9 cellular contexts compared by ENCODE assay signal in the genomic region with DNA sequence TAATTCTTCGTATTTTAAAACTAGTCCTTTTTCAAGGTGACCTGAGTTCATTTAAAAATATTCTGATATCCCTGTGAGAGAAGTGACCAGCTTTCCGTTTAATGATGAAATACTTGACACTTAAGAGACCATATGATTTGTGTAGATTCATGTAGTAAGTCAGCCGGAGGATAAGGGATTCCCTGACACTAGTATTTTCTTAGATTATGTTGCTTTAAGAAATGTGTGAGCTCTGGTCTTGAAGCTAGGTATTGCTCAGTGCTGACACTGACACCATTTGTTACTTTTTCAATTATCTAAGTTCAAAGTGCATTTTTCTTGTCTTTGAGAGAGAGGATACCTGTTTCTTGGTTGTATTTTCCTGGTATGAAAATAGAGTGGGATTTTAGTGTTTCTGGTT. TPM values are rescaled to one million over a fixed set of nuclear protein-coding genes. Genes with fewer than 3 reads are reported as not detected.
DNase-seq lines count a peak whose midpoint lies in the region; ATAC-seq and TF ChIP-seq lines count a peak whose summit lies in the region.
"Had no signal": no experiment of that assay in that cellular context is flagged by ENCODE, and none has a peak within 500 bp of the region (broad histone marks: within the 10 kb centered on the region; RNA-seq: fewer than 3 reads in every experiment).

No MANE protein-coding gene starts in this region.

- peak overlapping the region; percentile 98 for H3K4me2 ChIP-seq in KMS-11

- no peak overlapping the region for H3K9ac ChIP-seq in KMS-11

- H3K36me3 ChIP-seq in CD4-positive, alpha-beta memory T cell (ENCODE audit: insufficient read depth, low read length) = no peaks in the 10 kb centered on the region
- no peaks in the 10 kb centered on the region for H3K36me3 ChIP-seq in KMS-11 (ENCODE audit: insufficient read depth)
- H3K36me3 ChIP-seq in naive thymus-derived CD4-positive, alpha-beta T cell (ENCODE audit: control insufficient read depth in 2 of 3, insufficient read depth in 3 of 3, low read length in 3 of 3) = peaks cover 0 to 21% (median 0%) of the 10 kb centered on the region in 3 experiments
- H3K36me3 ChIP-seq: MG63 had no signal

- H3K9me3 Mint-ChIP-seq in CD4-positive, alpha-beta memory T cell = no peaks in the 10 kb centered on the region
- H3K9me3 Mint-ChIP-seq in naive thymus-derived CD4-positive, alpha-beta T cell = no peaks in the 10 kb centered on the region
- no peaks in the 10 kb centered on the region for H3K9me3 Mint-ChIP-seq in activated CD8-positive, alpha-beta memory T cell treated with anti-CD3 and anti-CD28 coated beads, Interleukin-2, amount 10 ng/mL, durations not matched to agents 7 days and 5 days (ENCODE audit: low read depth)

- H3K4me3 Mint-ChIP-seq in CD4-positive, alpha-beta memory T cell = peak overlapping the region in 7 of 8 donors; percentile 10 to 84 (median 62)
- H3K4me3 Mint-ChIP-seq in naive thymus-derived CD4-positive, alpha-beta T cell = peak overlapping the region in 9 of 10 donors; percentile 4 to 96 (median 62)
- no peak overlapping the region for H3K4me3 Mint-ChIP-seq in activated CD8-positive, alpha-beta memory T cell treated with anti-CD3 and anti-CD28 coated beads, Interleukin-2, amount 10 ng/mL, durations not matched to agents 7 days and 5 days

- H2AFZ ChIP-seq in KMS-11 (ENCODE audit: low read depth) = no peak overlapping the region

- H3K27me3 Mint-ChIP-seq in CD4-positive, alpha-beta memory T cell = no peaks in the 10 kb centered on the region
- H3K27me3 Mint-ChIP-seq in naive thymus-derived CD4-positive, alpha-beta T cell = no peaks in the 10 kb centered on the region
- H3K27me3 Mint-ChIP-seq in activated CD8-positive, alpha-beta memory T cell treated with anti-CD3 and anti-CD28 coated beads, Interleukin-2, amount 10 ng/mL, durations not matched to agents 7 days and 5 days = no peaks in the 10 kb centered on the region

- peaks cover 62% of the 10 kb centered on the region for H3K4me1 ChIP-seq in CD4-positive, alpha-beta memory T cell (ENCODE audit: insufficient read depth, low read length)
- peaks cover 57% of the 10 kb centered on the region for H3K4me1 ChIP-seq in KMS-11 (ENCODE audit: low read depth, poor library complexity, severe bottlenecking)
- H3K4me1 ChIP-seq in naive thymus-derived CD4-positive, alpha-beta T cell (ENCODE audit: control insufficient read depth in 2 of 2, insufficient read depth in 2 of 2, low read length in 2 of 2) = peaks cover 29 to 36% of the 10 kb centered on the region in 2 donors

- intact Hi-C loops in CD4-positive, alpha-beta memory T cell (cut with micrococcal nuclease) = no loop called here
- intact Hi-C loops in naive thymus-derived CD4-positive, alpha-beta T cell (cut with micrococcal nuclease) = loop anchor here in 1 of 2 donors (1.0 kb wide), 1 partner anchor 9 kb away; no protein-coding TSS in a partner anchor

- H3K27ac ChIP-seq in CD4-positive, alpha-beta memory T cell (ENCODE audit: low read depth, low read length) = no peak overlapping the region
- no peak overlapping the region for H3K27ac ChIP-seq in KMS-11
- H3K27ac ChIP-seq in naive thymus-derived CD4-positive, alpha-beta T cell (ENCODE audit: low read depth, low read length) = no peak overlapping the region

- CTCF ChIA-PET in CD4-positive, alpha-beta memory T cell (lab: Charles Lee; ENCODE audit: partially characterized antibody) = no interaction called here
- CTCF ChIA-PET in naive thymus-derived CD4-positive, alpha-beta T cell (lab: Charles Lee) = no interaction called here
- CTCF ChIA-PET in activated CD8-positive, alpha-beta memory T cell treated with anti-CD3 and anti-CD28 coated beads, Interleukin-2, amount 10 ng/mL, durations not matched to agents 7 days and 5 days (lab: Charles Lee) = interaction anchor here (0.8 kb wide), 1 partner anchor 143 kb away, joined by 3 read pairs; no protein-coding TSS in a partner anchor

- no peak for ATAC-seq in naive thymus-derived CD4-positive, alpha-beta T cell
- ATAC-seq in GM18861 (IDR thresholded peaks at IDR 0.05; ENCODE audit: unreplicated experiment) (no peak), GM21367 (IDR thresholded peaks at IDR 0.05; ENCODE audit: unreplicated experiment) (no peak)
- no peak for ATAC-seq in activated CD8-positive, alpha-beta memory T cell treated with anti-CD3 and anti-CD28 coated beads, Interleukin-2, amount 10 ng/mL, durations not matched to agents 7 days and 5 days

- H3K27ac Mint-ChIP-seq in CD4-positive, alpha-beta memory T cell = peak overlapping the region in 1 of 7 donors; percentile 19
- peak overlapping the region in 2 of 9 donors; percentile 52 to 74 for H3K27ac Mint-ChIP-seq in naive thymus-derived CD4-positive, alpha-beta T cell
- no peak overlapping the region for H3K27ac Mint-ChIP-seq in activated CD8-positive, alpha-beta memory T cell treated with anti-CD3 and anti-CD28 coated beads, Interleukin-2, amount 10 ng/mL, durations not matched to agents 7 days and 5 days

- peaks cover 95% of the 10 kb centered on the region for H3K79me2 ChIP-seq in KMS-11 (ENCODE audit: insufficient read depth, low read depth)

- no peak for TF ChIP-seq CTCF in KMS-11 (conservative IDR thresholded peaks at IDR 0.05; ENCODE audit: low read depth, low read length)

- no peaks in the 10 kb centered on the region for H3K27me3 ChIP-seq in CD4-positive, alpha-beta memory T cell (ENCODE audit: insufficient read depth, low read length)
- no peaks in the 10 kb centered on the region for H3K27me3 ChIP-seq in KMS-11 (ENCODE audit: insufficient read depth, low read depth)
- no peaks in the 10 kb centered on the region for H3K27me3 ChIP-seq in naive thymus-derived CD4-positive, alpha-beta T cell (ENCODE audit: control insufficient read depth in 2 of 2, insufficient read depth in 2 of 2, low read length in 2 of 2)
- H3K27me3 ChIP-seq: MG63 had no signal

- peaks cover 7 to 20% of the 10 kb centered on the region in 2 donors for H3K36me3 Mint-ChIP-seq in CD4-positive, alpha-beta memory T cell
- H3K36me3 Mint-ChIP-seq in naive thymus-derived CD4-positive, alpha-beta T cell = peaks cover 3 to 11% (median 5%) of the 10 kb centered on the region in 5 donors
- H3K36me3 Mint-ChIP-seq in activated CD8-positive, alpha-beta memory T cell treated with anti-CD3 and anti-CD28 coated beads, Interleukin-2, amount 10 ng/mL, durations not matched to agents 7 days and 5 days = peaks cover 12% of the 10 kb centered on the region

- H3K9me3 ChIP-seq in CD4-positive, alpha-beta memory T cell (ENCODE audit: control insufficient read depth in 1 of 2, low read length in 2 of 2) = no peaks in the 10 kb centered on the region
- no peaks in the 10 kb centered on the region for H3K9me3 ChIP-seq in naive thymus-derived CD4-positive, alpha-beta T cell (ENCODE audit: control insufficient read depth in 2 of 3, low read length in 3 of 3)
- H3K9me3 ChIP-seq: MG63 had no signal

- H4K20me1 ChIP-seq in KMS-11 (ENCODE audit: insufficient read depth) = peaks cover 42% of the 10 kb centered on the region

- H3K4me1 Mint-ChIP-seq in CD4-positive, alpha-beta memory T cell = peaks cover 43 to 58% (median 49%) of the 10 kb centered on the region in 4 donors
- peaks cover 36 to 70% (median 60%) of the 10 kb centered on the region in 7 donors for H3K4me1 Mint-ChIP-seq in naive thymus-derived CD4-positive, alpha-beta T cell
- H3K4me1 Mint-ChIP-seq in activated CD8-positive, alpha-beta memory T cell treated with anti-CD3 and anti-CD28 coated beads, Interleukin-2, amount 10 ng/mL, durations not matched to agents 7 days and 5 days = peaks cover 40% of the 10 kb centered on the region

- POLR2A ChIA-PET in CD4-positive, alpha-beta memory T cell (lab: Charles Lee; ENCODE audit: partially characterized antibody) = no interaction called here
- POLR2A ChIA-PET in naive thymus-derived CD4-positive, alpha-beta T cell (lab: Charles Lee) = no interaction called here

- DNase-seq in CD4-positive, alpha-beta memory T cell = no peak
- peak; percentile 34 for DNase-seq in amniotic epithelial cell (ENCODE audit: low read depth)
- no peak for DNase-seq in naive thymus-derived CD4-positive, alpha-beta T cell
- DNase-seq in A172 (ENCODE audit: low spot score) = no peak
- DNase-seq in activated CD8-positive, alpha-beta memory T cell treated with anti-CD3 and anti-CD28 coated beads, Interleukin-2, amount 10 ng/mL, durations not matched to agents 7 days and 5 days = no peak
- DNase-seq: MG63 had no signal

- no peak overlapping the region for H3K4me3 ChIP-seq in CD4-positive, alpha-beta memory T cell (ENCODE audit: low read length in 2 of 2)
- no peak overlapping the region for H3K4me3 ChIP-seq in KMS-11 (IDR thresholded peaks at IDR 0.05; ENCODE audit: insufficient read depth, low read depth, low read length)
- H3K4me3 ChIP-seq in naive thymus-derived CD4-positive, alpha-beta T cell (ENCODE audit: low read length) = no peak overlapping the region
- H3K4me3 ChIP-seq: MG63 had no signal

RNA-seq across cellular contexts. Expression of gene NIPBL, which starts 4.2 kb away (rescaled TPM):
- total RNA-seq in CD4-positive, alpha-beta memory T cell = 100 to 1,000 TPM; 106 to 110 TPM
- 10 to 100 TPM in 1 of 2 donors, 1 to 10 TPM in 1; 3.8 to 43.0 TPM for polyA plus RNA-seq in CD4-positive, alpha-beta memory T cell
- 100 to 1,000 TPM in 4 of 5 experiments, 10 to 100 TPM in 1; 68.9 to 123 (median 112) TPM for total RNA-seq in naive thymus-derived CD4-positive, alpha-beta T cell
- 10 to 100 TPM; 28.2 to 43.0 TPM for polyA plus RNA-seq in naive thymus-derived CD4-positive, alpha-beta T cell
- total RNA-seq in A172 (2014; rRNA removed; shearing (Covaris generic)) = 12.3 and 12.9 TPM in 2 replicates
- total RNA-seq in activated CD8-positive, alpha-beta memory T cell treated with anti-CD3 and anti-CD28 coated beads, Interleukin-2, amount 10 ng/mL, durations not matched to agents 7 days and 5 days = 10 to 100 TPM; 56.8 to 57.1 TPM
